8 cellular contexts compared by ENCODE assay signal in genomic region chr6:31776961-31777666, GRCh38. TPM values are rescaled to one million over a fixed set of nuclear protein-coding genes. Genes with fewer than 3 reads are reported as not detected.
DNase-seq lines count a peak whose midpoint lies in the region; ATAC-seq and TF ChIP-seq lines count a peak whose summit lies in the region.

A gene with protein sequence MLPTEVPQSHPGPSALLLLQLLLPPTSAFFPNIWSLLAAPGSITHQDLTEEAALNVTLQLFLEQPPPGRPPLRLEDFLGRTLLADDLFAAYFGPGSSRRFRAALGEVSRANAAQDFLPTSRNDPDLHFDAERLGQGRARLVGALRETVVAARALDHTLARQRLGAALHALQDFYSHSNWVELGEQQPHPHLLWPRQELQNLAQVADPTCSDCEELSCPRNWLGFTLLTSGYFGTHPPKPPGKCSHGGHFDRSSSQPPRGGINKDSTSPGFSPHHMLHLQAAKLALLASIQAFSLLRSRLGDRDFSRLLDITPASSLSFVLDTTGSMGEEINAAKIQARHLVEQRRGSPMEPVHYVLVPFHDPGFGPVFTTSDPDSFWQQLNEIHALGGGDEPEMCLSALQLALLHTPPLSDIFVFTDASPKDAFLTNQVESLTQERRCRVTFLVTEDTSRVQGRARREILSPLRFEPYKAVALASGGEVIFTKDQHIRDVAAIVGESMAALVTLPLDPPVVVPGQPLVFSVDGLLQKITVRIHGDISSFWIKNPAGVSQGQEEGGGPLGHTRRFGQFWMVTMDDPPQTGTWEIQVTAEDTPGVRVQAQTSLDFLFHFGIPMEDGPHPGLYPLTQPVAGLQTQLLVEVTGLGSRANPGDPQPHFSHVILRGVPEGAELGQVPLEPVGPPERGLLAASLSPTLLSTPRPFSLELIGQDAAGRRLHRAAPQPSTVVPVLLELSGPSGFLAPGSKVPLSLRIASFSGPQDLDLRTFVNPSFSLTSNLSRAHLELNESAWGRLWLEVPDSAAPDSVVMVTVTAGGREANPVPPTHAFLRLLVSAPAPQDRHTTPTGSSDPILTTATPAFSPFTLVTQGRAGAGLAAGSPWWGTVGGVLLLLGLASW (minus strand): TSS chr6:31777328. CDS start chr6:31776779, 549 bp downstream.

- peaks cover 4% of the 10 kb centered on the region for H3K4me1 ChIP-seq in colonic mucosa
- H3K4me1 ChIP-seq in OCI-LY7 (ENCODE audit: insufficient read depth, low read length, poor library complexity, severe bottlenecking): no peaks in the 10 kb centered on the region

- H3K9me2 ChIP-seq in OCI-LY7 (ENCODE audit: insufficient read depth, low read length): no peaks in the 10 kb centered on the region

- H3K9me3 ChIP-seq in colonic mucosa: no peaks in the 10 kb centered on the region
- H3K9me3 ChIP-seq in OCI-LY7 (ENCODE audit: low read length): no peaks in the 10 kb centered on the region

- intact Hi-C loops in colonic mucosa (cut with DNase I): no loop called here
- intact Hi-C loops in OCI-LY7 (cut with micrococcal nuclease; ENCODE audit: unreplicated experiment): no loop called here

- BruUV-seq in OCI-LY7 (replicated peaks; lab: Mats Ljungman, UMichigan): no TSS peak

- no peaks in the 10 kb centered on the region; the same call in 1 of the 2 replicates for H4K20me1 ChIP-seq in OCI-LY7 (ENCODE audit: insufficient read depth, low read length)

- H3K4me3 ChIP-seq in GM12865 (ENCODE audit: low read depth, low read length): no peak within 1 kb of the TSS
- no peak within 1 kb of the TSS for H3K4me3 ChIP-seq in colonic mucosa
- H3K4me3 ChIP-seq in OCI-LY7 (ENCODE audit: low read depth, low read length, poor library complexity, severe bottlenecking): no peak within 1 kb of the TSS

- DNase-seq in GM12865 (ENCODE audit: low read depth) (peak; percentile 83), NCI-H2227 treated with DMSO at 0.1 percent for 48 hours (lab: John Stamatoyannopoulos, UW) (peak; percentile 40), colonic mucosa (peak; percentile 80), lung microvascular endothelial cell (ENCODE audit: low read depth in 2 of 2) (peak; percentile 51 to 55), OCI-LY7 (ENCODE audit: low spot score) (no peak)
- peak; percentile 83 for DNase-seq in activated CD4-positive, alpha-beta T cell treated with anti-CD3 and anti-CD28 coated beads for 48 hours
- peak; percentile 71 to 72 for DNase-seq in stimulated activated CD8-positive, alpha-beta memory T cell treated with anti-CD3 and anti-CD28 coated beads, Interleukin-15, amount 100 ng/mL, for 4 hours (ENCODE audit: low read depth in 2 of 2)

- no peak within 1 kb of the TSS for H2AFZ ChIP-seq in OCI-LY7 (ENCODE audit: low read length)

- H3K4me2 ChIP-seq in OCI-LY7 (ENCODE audit: low read length): no peak within 1 kb of the TSS

- TF ChIP-seq CTCF in GM12865 (IDR thresholded peaks at IDR 0.05; ENCODE audit: insufficient read depth, low read depth, low read length, missing control alignments) (no peak), colonic mucosa (IDR thresholded peaks at IDR 0.05) (no peak), OCI-LY7 (conservative IDR thresholded peaks at IDR 0.05; ENCODE audit: low read length) (no peak)

- H3K36me3 ChIP-seq in colonic mucosa (no peaks in the 10 kb centered on the region), OCI-LY7 (ENCODE audit: insufficient read depth, low read length) (peaks cover 45% of the 10 kb centered on the region)

- H3K79me2 ChIP-seq in OCI-LY7 (ENCODE audit: insufficient read depth, low read depth, low read length): no peaks in the 10 kb centered on the region

- POLR2A ChIA-PET in OCI-LY7 (lab: Charles Lee): no interaction called here

- no peaks in the 10 kb centered on the region for H3K27me3 ChIP-seq in colonic mucosa

- H3K27ac ChIP-seq in colonic mucosa: peak within 1 kb of the TSS; percentile 61
- no peak within 1 kb of the TSS for H3K27ac ChIP-seq in OCI-LY7 (ENCODE audit: low read depth, low read length, poor library complexity, severe bottlenecking)

- peak; percentile 58 for ATAC-seq in HG02970 (IDR thresholded peaks at IDR 0.05; ENCODE audit: low FRiP score, unreplicated experiment)

- CTCF ChIA-PET in OCI-LY7 (lab: Charles Lee; ENCODE audit: unreplicated experiment): no interaction called here

- peak within 1 kb of the TSS; percentile 9 to 84 for H3K9ac ChIP-seq in colonic mucosa (ENCODE audit: low read depth in 2 of 2, low read length in 2 of 2)

RNA-seq across cellular contexts. Expression of the gene that starts here (rescaled TPM):
- total RNA-seq in colonic mucosa (10 to 100 TPM in 1 of 2 donors, 1 to 10 TPM in 1; 6.1 to 10.1 TPM), lung microvascular endothelial cell (under 0.01 and 0.40 TPM in 2 replicates), OCI-LY7 (2022) (3.7 and 6.5 TPM in 2 replicates)
- 2.1 and 2.2 TPM in 2 replicates for total RNA-seq in OCI-LY7 (2014; rRNA removed; shearing (Covaris generic))

Comparison
In these comparisons a context has a peak if more than half of its experiments do, and no peak if none do; other contexts are left out.
1. Peak in DNase-seq in lung microvascular endothelial cell; RNA of the gene not detected or under 1 TPM.